Comparison of ENCODE assay signal across 27 cellular contexts in the genomic region with DNA sequence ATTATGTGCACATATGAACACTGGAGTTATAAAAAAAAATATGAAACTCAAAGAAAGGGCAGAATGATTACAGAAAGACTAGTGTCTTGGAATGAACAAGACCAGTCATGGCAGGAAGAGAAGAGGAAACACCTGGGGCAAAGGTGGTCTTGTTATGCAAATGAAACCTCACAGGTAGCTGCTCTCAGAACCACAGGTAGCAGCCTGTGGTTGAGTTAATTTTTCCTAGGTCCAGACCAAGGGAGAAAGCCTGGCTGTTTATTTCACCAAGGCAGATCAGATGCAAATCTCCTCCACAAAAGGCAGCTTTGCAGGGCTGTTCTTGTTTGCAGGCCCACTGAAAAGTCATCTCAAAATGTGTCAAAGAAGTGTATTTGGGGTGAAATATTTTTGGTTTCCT.
DNase-seq lines count a peak whose midpoint lies in the region; ATAC-seq, FAIRE-seq and TF ChIP-seq lines count a peak whose summit lies in the region.
"Had no signal": no experiment of that assay in that cellular context is flagged by ENCODE, and none has a peak within 500 bp of the region (broad histone marks: within the 10 kb centered on the region; RNA-seq: fewer than 3 reads in every experiment).

No MANE protein-coding gene starts in this region.

- no peaks in the 10 kb centered on the region for H3K27me3 Mint-ChIP-seq in WTC11 (ENCODE audit: low read depth)
- H3K27me3 Mint-ChIP-seq: central memory CD8-positive, alpha-beta T cell had no signal

- ATAC-seq in GM19468 (IDR thresholded peaks at IDR 0.05; ENCODE audit: extremely low read depth, unreplicated experiment) (peak; percentile 39), HG03175 (IDR thresholded peaks at IDR 0.05; ENCODE audit: unreplicated experiment) (peak; percentile 52), WTC11 (peak; percentile 60), HepG2 (no peak), gastroesophageal sphincter (no peak)
- ATAC-seq: natural killer cell had no signal

- no peak for TF ChIP-seq RAD21 in HepG2 (CRISPR knock-in tag; IDR thresholded peaks at IDR 0.05)

- no peak for FAIRE-seq in HepG2 (lab: Jason Lieb, UNC)
- FAIRE-seq: G401.6, GM12891, TTC549 had no signal

- POLR2A ChIA-PET in WTC11 (lab: Charles Lee), result interaction anchor here (1.0 kb wide), 1 partner anchor 272 kb away, joined by 3 read pairs; no protein-coding TSS in a partner anchor
- POLR2A ChIA-PET in HepG2 (lab: Yijun Ruan, JAX), result no interaction called here

- H4K20me1 ChIP-seq in DOHH2 (ENCODE audit: control insufficient read depth, insufficient read depth, low read depth, low read length) (no peaks in the 10 kb centered on the region), HepG2 (ENCODE audit: insufficient read depth, low read length) (no peaks in the 10 kb centered on the region)
- H4K20me1 ChIP-seq: BLaER1 treated with 17β-estradiol and CSF1 and Interleukin-3, amounts not matched to agents 10 nM and 100 nM had no signal

- H3K4me3 Mint-ChIP-seq in WTC11, result peak overlapping the region; percentile 31
- H3K4me3 Mint-ChIP-seq: central memory CD8-positive, alpha-beta T cell; natural killer cell had no signal

- H3K4me2 ChIP-seq in DOHH2 (ENCODE audit: low read length) (peak overlapping the region; percentile 58), HepG2 (ENCODE audit: low read depth, low read length) (no peak overlapping the region)
- H3K4me2 ChIP-seq: BLaER1 treated with 17β-estradiol and CSF1 and Interleukin-3, amounts not matched to agents 10 nM and 100 nM had no signal

- peak overlapping the region; percentile 38 for H3K4me3 ChIP-seq in DOHH2 (ENCODE audit: low read length)
- H3K4me3 ChIP-seq in HepG2 (replicated peaks in 1 of 3; ENCODE audit: insufficient read depth in 1 of 3, low read depth in 2 of 3, low read length in 3 of 3), result no peak overlapping the region
- H3K4me3 ChIP-seq in gastroesophageal sphincter, result no peak overlapping the region
- H3K4me3 ChIP-seq in WERI-Rb-1 (ENCODE audit: low read depth, low read length), result no peak overlapping the region
- H3K4me3 ChIP-seq: BLaER1 treated with 17β-estradiol and CSF1 and Interleukin-3, amounts not matched to agents 10 nM and 100 nM; heart left ventricle; prostate gland; stomach; upper lobe of left lung had no signal

- no peak for TF ChIP-seq POLR2A in HepG2 (IDR thresholded peaks at IDR 0.05; ENCODE audit: insufficient read depth in 1 of 2, low read depth in 2 of 2, low read length in 2 of 2)
- no peak for TF ChIP-seq POLR2A in gastroesophageal sphincter (IDR thresholded peaks at IDR 0.05)

- TF ChIP-seq CTCF in DOHH2 (IDR thresholded peaks at IDR 0.05; ENCODE audit: low read depth, low read length, poor library complexity, severe bottlenecking) (no peak), WTC11 (IDR thresholded peaks at IDR 0.05) (no peak), HepG2 (CRISPR knock-in tag; IDR thresholded peaks at IDR 0.05) (no peak), gastroesophageal sphincter (IDR thresholded peaks at IDR 0.05) (no peak), WERI-Rb-1 (IDR thresholded peaks at IDR 0.05; ENCODE audit: low read depth, low read length) (no peak)

- H3K9me3 ChIP-seq in DOHH2 (ENCODE audit: control insufficient read depth, insufficient read depth, low read length), result peaks cover 5% of the 10 kb centered on the region; the same call in 1 of the 2 replicates
- H3K9me3 ChIP-seq in HepG2 (ENCODE audit: low read length), result no peaks in the 10 kb centered on the region
- H3K9me3 ChIP-seq in gastroesophageal sphincter, result no peaks in the 10 kb centered on the region
- no peaks in the 10 kb centered on the region for H3K9me3 ChIP-seq in WERI-Rb-1 (ENCODE audit: severe bottlenecking)
- H3K9me3 ChIP-seq: BLaER1 treated with 17β-estradiol and CSF1 and Interleukin-3, amounts not matched to agents 10 nM and 100 nM; prostate gland; stomach; upper lobe of left lung had no signal

- H3F3A ChIP-seq in DOHH2 (ENCODE audit: control insufficient read depth, insufficient read depth), result peaks cover 8% of the 10 kb centered on the region; the same call in 1 of the 2 replicates

- no peak overlapping the region for H3K9ac ChIP-seq in HepG2 (ENCODE audit: insufficient read depth, low read depth, low read length)
- H3K9ac ChIP-seq: BLaER1 treated with 17β-estradiol and CSF1 and Interleukin-3, amounts not matched to agents 10 nM and 100 nM had no signal

- H3K36me3 Mint-ChIP-seq in WTC11, result peaks cover 18% of the 10 kb centered on the region
- H3K36me3 Mint-ChIP-seq: natural killer cell had no signal

- in situ Hi-C loops in HepG2 (cut with HindIII; ENCODE audit: extremely low pct_ligation_motif_present, low pct_unique_long_range_greater_than_20kb), result no loop called here

- H3K9me2 ChIP-seq in DOHH2 (replicated peaks; ENCODE audit: control insufficient read depth, low read length), result no peaks in the 10 kb centered on the region

- H3K27ac ChIP-seq in DOHH2 (ENCODE audit: low read depth, low read length) (peak overlapping the region; percentile 74), HepG2 (ENCODE audit: extremely low read length, insufficient read depth, low read length) (no peak overlapping the region), gastroesophageal sphincter (no peak overlapping the region), WERI-Rb-1 (no peak overlapping the region)
- H3K27ac ChIP-seq: BLaER1 treated with 17β-estradiol and CSF1 and Interleukin-3, amounts not matched to agents 10 nM and 100 nM; heart left ventricle; prostate gland; stomach; upper lobe of left lung had no signal

- H3K79me2 ChIP-seq in DOHH2 (ENCODE audit: control insufficient read depth, low read length), result no peaks in the 10 kb centered on the region
- no peaks in the 10 kb centered on the region for H3K79me2 ChIP-seq in HepG2 (ENCODE audit: insufficient read depth, low read length)

- CTCF ChIA-PET in WTC11 (lab: Charles Lee) (interaction anchor here (1.1 to 1.9 kb wide), 2 partner anchors 45 to 276 kb away, joined by 5 to 6 read pairs; no protein-coding TSS in a partner anchor), HepG2 (lab: Yijun Ruan, JAX; ENCODE audit: low intra/inter-chr PET ratio, low total read pairs) (no interaction called here)

- peak overlapping the region; percentile 96 for H3K27ac Mint-ChIP-seq in WTC11
- H3K27ac Mint-ChIP-seq: natural killer cell had no signal

- BruUV-seq in HepG2 (replicated peaks; lab: Mats Ljungman, UMichigan), result no TSS peak

- no peak for TF ChIP-seq EP300 in HepG2 (IDR thresholded peaks at IDR 0.05; ENCODE audit: low read depth in 2 of 2, low read length in 2 of 2)
- no peak for TF ChIP-seq EP300 in HepG2 (CRISPR knock-in tag; IDR thresholded peaks at IDR 0.05; ENCODE audit: borderline replicate concordance)
- TF ChIP-seq EP300 in gastroesophageal sphincter (IDR thresholded peaks at IDR 0.05), result no peak

- no peak overlapping the region for H2AFZ ChIP-seq in HepG2 (ENCODE audit: low read length)

- DNase-seq in WTC11 (ENCODE audit: low spot score) (no peak), HepG2 (ENCODE audit: low spot score) (no peak), NOMO-1 treated with DMSO at 0.1 percent for 48 hours (lab: John Stamatoyannopoulos, UW; ENCODE audit: unreplicated experiment) (no peak), WERI-Rb-1 (no peak)
- DNase-seq: activated naive CD4-positive, alpha-beta T cell treated with Interleukin-2 at 50 U/mL for 16 hours; anterior cingulate cortex; effector memory CD4-positive, alpha-beta T cell; HCEC 1CT; heart left ventricle; islet precursor cell; mesenchymal stem cell; natural killer cell; NCI-H82; stimulated activated CD4-positive, alpha-beta T cell treated with anti-CD3 and anti-CD28 coated beads, Interleukin-2, amount 100 ng/mL, for 48 hours; stomach; SW 1271 had no signal

- no peaks in the 10 kb centered on the region for H3K27me3 ChIP-seq in DOHH2 (ENCODE audit: control insufficient read depth, low read length)
- no peaks in the 10 kb centered on the region for H3K27me3 ChIP-seq in HepG2 (ENCODE audit: control insufficient read depth in 1 of 2, insufficient read depth in 2 of 2, low read length in 2 of 2)
- no peaks in the 10 kb centered on the region for H3K27me3 ChIP-seq in gastroesophageal sphincter
- no peaks in the 10 kb centered on the region for H3K27me3 ChIP-seq in WERI-Rb-1 (ENCODE audit: insufficient read depth, low read depth, severe bottlenecking)
- H3K27me3 ChIP-seq: BLaER1 treated with 17β-estradiol and CSF1 and Interleukin-3, amounts not matched to agents 10 nM and 100 nM; heart left ventricle; stomach; upper lobe of left lung had no signal

- intact Hi-C loops in HepG2 (cut with micrococcal nuclease; ENCODE audit: unreplicated experiment), result no loop called here

- H3K9me3 Mint-ChIP-seq in WTC11, result peaks cover 20% of the 10 kb centered on the region
- H3K9me3 Mint-ChIP-seq: central memory CD8-positive, alpha-beta T cell had no signal

- peaks cover 58% of the 10 kb centered on the region for H3K4me1 Mint-ChIP-seq in WTC11
- H3K4me1 Mint-ChIP-seq: natural killer cell had no signal

- H3K36me3 ChIP-seq in DOHH2 (ENCODE audit: control insufficient read depth, low read length) (no peaks in the 10 kb centered on the region; the same call in 1 of the 2 replicates), HepG2 (replicated peaks in 1 of 2; ENCODE audit: control insufficient read depth in 1 of 2, insufficient read depth in 2 of 2, low read length in 2 of 2) (no peaks in the 10 kb centered on the region), gastroesophageal sphincter (no peaks in the 10 kb centered on the region), WERI-Rb-1 (no peaks in the 10 kb centered on the region)
- H3K36me3 ChIP-seq: BLaER1 treated with 17β-estradiol and CSF1 and Interleukin-3, amounts not matched to agents 10 nM and 100 nM; heart left ventricle; prostate gland; stomach; upper lobe of left lung had no signal

- H3K4me1 ChIP-seq in DOHH2 (ENCODE audit: control insufficient read depth, low read length) (peaks cover 35% of the 10 kb centered on the region), HepG2 (ENCODE audit: insufficient read depth, low read length) (no peaks in the 10 kb centered on the region), gastroesophageal sphincter (no peaks in the 10 kb centered on the region)
- H3K4me1 ChIP-seq: BLaER1 treated with 17β-estradiol and CSF1 and Interleukin-3, amounts not matched to agents 10 nM and 100 nM; prostate gland; stomach; upper lobe of left lung had no signal

TF ChIP-seq in WTC11, 78 proteins besides CTCF, POLR2A, EP300 and RAD21:
- TF ChIP-seq GABPB1 (CRISPR knock-in tag; IDR thresholded peaks at IDR 0.05) (no peak), ZNF423 (CRISPR knock-in tag; IDR thresholded peaks at IDR 0.05) (peak; percentile 100)

TF ChIP-seq in HepG2, 621 proteins besides CTCF, POLR2A, EP300 and RAD21 (continues in another document):
- TF ChIP-seq KDM6A (CRISPR knock-in tag; IDR thresholded peaks at IDR 0.05; ENCODE audit: low read depth) (no peak), ZNF703 (CRISPR knock-in tag; IDR thresholded peaks at IDR 0.05; ENCODE audit: borderline replicate concordance) (no peak), ZNF460 (CRISPR knock-in tag; IDR thresholded peaks at IDR 0.05; ENCODE audit: borderline replicate concordance) (no peak), KDM4B (CRISPR knock-in tag; IDR thresholded peaks at IDR 0.05) (no peak), ZNF446 (CRISPR knock-in tag; IDR thresholded peaks at IDR 0.05) (no peak), ZNF354B (CRISPR knock-in tag; IDR thresholded peaks at IDR 0.05) (no peak), ZNF263 (CRISPR knock-in tag; IDR thresholded peaks at IDR 0.05) (no peak), SRSF1 (optimal IDR thresholded peaks at IDR 0.05; ENCODE audit: low read depth, low read length) (no peak), MTA3 (CRISPR knock-in tag; IDR thresholded peaks at IDR 0.05) (no peak)

Comparison
In these comparisons a context has a peak if more than half of its experiments do, and no peak if none do; other contexts are left out.
1. ATAC-seq: peak in GM19468 (single experiment), HG03175 (single experiment) and WTC11 (single experiment); none in HepG2 (single experiment) and gastroesophageal sphincter (single experiment).